In genomic region chr18:13548106-13548819, GRCh38 we compare ENCODE assay signal across 18 cellular contexts.
DNase-seq lines count a peak whose midpoint lies in the region; ATAC-seq and TF ChIP-seq lines count a peak whose summit lies in the region.
"Had no signal": no experiment of that assay in that cellular context is flagged by ENCODE, and none has a peak within 500 bp of the region (broad histone marks: within the 10 kb centered on the region; RNA-seq: fewer than 3 reads in every experiment).

No MANE protein-coding gene starts in this region.

- no peaks in the 10 kb centered on the region for H3K79me2 ChIP-seq in HCT116 (ENCODE audit: insufficient read depth, low read length)

- no peak overlapping the region for H3K4me3 ChIP-seq in CD8-positive, alpha-beta T cell (ENCODE audit: low read depth, low read length)
- no peak overlapping the region for H3K4me3 ChIP-seq in HCT116 (replicated peaks in 1 of 2; ENCODE audit: low read depth in 1 of 2, low read length in 2 of 2)
- no peak overlapping the region for H3K4me3 ChIP-seq in coronary artery
- H3K4me3 ChIP-seq in rectal smooth muscle tissue (ENCODE audit: low read length) = no peak overlapping the region
- H3K4me3 ChIP-seq in HAP-1 = no peak overlapping the region
- H3K4me3 ChIP-seq: pancreas, upper lobe of left lung had no signal

- no peak for TF ChIP-seq POLR2A in HCT116 (IDR thresholded peaks at IDR 0.05; ENCODE audit: borderline replicate concordance, extremely low read depth, insufficient read depth, insufficient read length)

- H3K36me3 ChIP-seq in CD8-positive, alpha-beta T cell (ENCODE audit: insufficient read depth, low read length) = no peaks in the 10 kb centered on the region
- no peaks in the 10 kb centered on the region for H3K36me3 ChIP-seq in HCT116 (ENCODE audit: control insufficient read depth in 1 of 2, insufficient read depth in 2 of 2, low read length in 2 of 2)
- H3K36me3 ChIP-seq in rectal smooth muscle tissue (ENCODE audit: control insufficient read depth, insufficient read depth, low read length) = no peaks in the 10 kb centered on the region
- H3K36me3 ChIP-seq in HAP-1 (replicated peaks) = no peaks in the 10 kb centered on the region
- H3K36me3 ChIP-seq: pancreas, upper lobe of left lung had no signal

- H3K4me1 ChIP-seq in CD8-positive, alpha-beta T cell (ENCODE audit: insufficient read depth, low read length) = no peaks in the 10 kb centered on the region
- H3K4me1 ChIP-seq in HCT116 (ENCODE audit: control insufficient read depth in 1 of 2, insufficient read depth in 2 of 2, low read length in 2 of 2) = no peaks in the 10 kb centered on the region
- H3K4me1 ChIP-seq in rectal smooth muscle tissue (ENCODE audit: control insufficient read depth, insufficient read depth, low read length) = peaks cover 28% of the 10 kb centered on the region
- H3K4me1 ChIP-seq in HAP-1 = no peaks in the 10 kb centered on the region
- H3K4me1 ChIP-seq: pancreas had no signal

- no peak overlapping the region for H2AFZ ChIP-seq in HCT116 (ENCODE audit: low read depth, low read length, poor library complexity, severe bottlenecking)

- POLR2A ChIA-PET in CD8-positive, alpha-beta T cell (lab: Charles Lee) = no interaction called here
- POLR2A ChIA-PET in HCT116 (lab: Charles Lee) = no interaction called here

- H3K4me1 Mint-ChIP-seq in CD8-positive, alpha-beta T cell (ENCODE audit: low read depth) = peaks cover 31% of the 10 kb centered on the region
- peaks cover 15% of the 10 kb centered on the region for H3K4me1 Mint-ChIP-seq in mesothelial cell of epicardium

- CTCF ChIA-PET in CD8-positive, alpha-beta T cell (lab: Charles Lee) = interaction anchor here (0.7 to 1.8 kb wide), 5 partner anchors 9 to 332 kb away, joined by 3 to 11 read pairs (median 4); no protein-coding TSS in a partner anchor
- CTCF ChIA-PET in HCT116 (lab: Charles Lee) = no interaction called here

- H3K27me3 ChIP-seq in CD8-positive, alpha-beta T cell (ENCODE audit: insufficient read depth, low read length) = no peaks in the 10 kb centered on the region
- H3K27me3 ChIP-seq in HCT116 (ENCODE audit: insufficient read depth, low read length) (no peaks in the 10 kb centered on the region; the same call in 1 of the 2 replicates), rectal smooth muscle tissue (ENCODE audit: control insufficient read depth, insufficient read depth, low read length) (no peaks in the 10 kb centered on the region), HAP-1 (ENCODE audit: low read depth) (peaks cover 2% of the 10 kb centered on the region; the same call in 1 of the 2 replicates)
- H3K27me3 ChIP-seq: pancreas, upper lobe of left lung had no signal

- H3K9ac ChIP-seq in HCT116 (ENCODE audit: low read length) (no peak overlapping the region), rectal smooth muscle tissue (ENCODE audit: low read length) (no peak overlapping the region)

- RAD21 ChIA-PET in HCT116 (lab: Charles Lee; ENCODE audit: low non-redundant PET in 1 of 2, low total read pairs in 2 of 2, uncharacterized antibody in 2 of 2, unreplicated experiment in 2 of 2) = no interaction called here

- peak overlapping the region; percentile 22 for H3K27ac Mint-ChIP-seq in CD8-positive, alpha-beta T cell
- H3K27ac Mint-ChIP-seq in mesothelial cell of epicardium = no peak overlapping the region
- H3K27ac Mint-ChIP-seq: T-helper 1 cell treated with Interleukin-12 subunit alpha and Interleukin-12 subunit beta and Interleukin-4 antibody, amounts not matched to agents 30 μg/mL and 1 μg/mL, for 36 hours had no signal

- no TSS peak for BruUV-seq in HCT116 (replicated peaks; lab: Mats Ljungman, UMichigan)

- ATAC-seq in CD8-positive, alpha-beta T cell = peak; percentile 26
- peak; percentile 76 for ATAC-seq in HCT116

- no peak overlapping the region for H3K27ac ChIP-seq in CD8-positive, alpha-beta T cell (ENCODE audit: low read depth, low read length)
- H3K27ac ChIP-seq in HCT116 (ENCODE audit: low read depth, low read length) = no peak overlapping the region
- no peak overlapping the region for H3K27ac ChIP-seq in coronary artery
- H3K27ac ChIP-seq in rectal smooth muscle tissue (ENCODE audit: low read depth, low read length) = peak overlapping the region; percentile 4
- H3K27ac ChIP-seq: pancreas, RWPE1, upper lobe of left lung had no signal

- no peaks in the 10 kb centered on the region for H3K9me3 ChIP-seq in CD8-positive, alpha-beta T cell (ENCODE audit: low read length)
- no peaks in the 10 kb centered on the region for H3K9me3 ChIP-seq in HCT116 (ENCODE audit: control insufficient read depth in 1 of 2, insufficient read depth in 1 of 2, low read depth in 1 of 2, low read length in 2 of 2)
- H3K9me3 ChIP-seq in HAP-1 = no peaks in the 10 kb centered on the region
- H3K9me3 ChIP-seq: pancreas, upper lobe of left lung had no signal

- intact Hi-C loops in CD8-positive, alpha-beta T cell (cut with DNase I, micrococcal nuclease) = no loop called here
- intact Hi-C loops in HCT116 (cut with micrococcal nuclease) = no loop called here

- no peak for TF ChIP-seq RAD21 in HCT116 (IDR thresholded peaks at IDR 0.05; ENCODE audit: low read depth)

- in situ Hi-C loops in HAP-1 (cut with MboI; ENCODE audit: low sequenced_read_pairs) = no loop called here

- no peaks in the 10 kb centered on the region for H4K20me1 ChIP-seq in HCT116 (ENCODE audit: insufficient read depth)

- H3K9me3 Mint-ChIP-seq in CD8-positive, alpha-beta T cell = no peaks in the 10 kb centered on the region
- no peaks in the 10 kb centered on the region for H3K9me3 Mint-ChIP-seq in mesothelial cell of epicardium

- H3K27me3 Mint-ChIP-seq in CD8-positive, alpha-beta T cell (ENCODE audit: low read depth) = no peaks in the 10 kb centered on the region
- H3K27me3 Mint-ChIP-seq in mesothelial cell of epicardium (ENCODE audit: low read depth) = peaks cover 10% of the 10 kb centered on the region

- peaks cover 10% of the 10 kb centered on the region for H3K36me3 Mint-ChIP-seq in CD8-positive, alpha-beta T cell
- H3K36me3 Mint-ChIP-seq in mesothelial cell of epicardium = no peaks in the 10 kb centered on the region

- no peak overlapping the region for H3K4me3 Mint-ChIP-seq in CD8-positive, alpha-beta T cell
- no peak overlapping the region for H3K4me3 Mint-ChIP-seq in mesothelial cell of epicardium
- H3K4me3 Mint-ChIP-seq: T-helper 1 cell treated with Interleukin-12 subunit alpha and Interleukin-12 subunit beta and Interleukin-4 antibody, amounts not matched to agents 30 μg/mL and 1 μg/mL, for 36 hours had no signal

- no peak for TF ChIP-seq CTCF in CD8-positive, alpha-beta T cell (IDR thresholded peaks at IDR 0.05)
- TF ChIP-seq CTCF in HCT116 (IDR thresholded peaks at IDR 0.05 in 2 of 3, conservative IDR thresholded peaks at IDR 0.05 in 1 of 3; ENCODE audit: borderline replicate concordance in 1 of 3, insufficient read depth in 1 of 3, low read depth in 2 of 3, low read length in 2 of 3) = peak in 1 of 3 experiments; percentile 36; a peak in 2 of 6 replicates
- no peak for TF ChIP-seq CTCF in coronary artery (IDR thresholded peaks at IDR 0.05)
- no peak for TF ChIP-seq CTCF in mesothelial cell of epicardium (IDR thresholded peaks at IDR 0.05; ENCODE audit: unreplicated experiment)

- no peaks in the 10 kb centered on the region for H3K9me2 ChIP-seq in HCT116 (ENCODE audit: insufficient read depth)

- DNase-seq in CD8-positive, alpha-beta T cell = peak in 1 of 7 experiments; percentile 44
- DNase-seq in HCT116 (ENCODE audit: low read depth, low spot score) (no peak), coronary artery (ENCODE audit: low spot score) (peak; percentile 56), HAP-1 (ENCODE audit: low spot score in 2 of 2) (no peak), dedifferentiated amniotic fluid mesenchymal stem cell (ENCODE audit: extremely low spot score) (no peak), mesothelial cell of epicardium (ENCODE audit: low spot score in 2 of 2, unreplicated experiment in 2 of 2) (no peak)
- DNase-seq: activated CD4-positive, alpha-beta T cell treated with anti-CD3 and anti-CD28 coated beads, Interleukin-2, amount 50 U/mL, for 4 hours; activated gamma-delta T cell treated with Interleukin-2 at 50 U/mL for 16 hours; effector CD4-positive, alpha-beta T cell; foreskin melanocyte; GF-D8; NCI-H187; NCI-H526; upper lobe of left lung had no signal

- no peak overlapping the region for H3K4me2 ChIP-seq in HCT116 (ENCODE audit: low read length)

TF ChIP-seq in HCT116, 20 proteins besides CTCF, POLR2A, EP300 and RAD21:
- TF ChIP-seq CBX3 (IDR thresholded peaks at IDR 0.05; ENCODE audit: low read depth) = no peak
